Comparison of ENCODE assay signal across 1 cellular context in genomic region chr11:94139421-94139820, GRCh38.
TF ChIP-seq lines count a peak whose summit lies in the region.

No MANE protein-coding gene starts in this region.

TF ChIP-seq in H1, 55 proteins besides CTCF, POLR2A, EP300 and RAD21:
- TF ChIP-seq CBX5 (IDR thresholded peaks at IDR 0.05; ENCODE audit: low read depth, low read length) = no peak
- TF ChIP-seq TEAD4 (IDR thresholded peaks at IDR 0.05; ENCODE audit: low read depth, low read length) = peak; percentile 31; the same call in 1 of the 2 replicates
- TF ChIP-seq USF2 (IDR thresholded peaks at IDR 0.05; ENCODE audit: low read length) = no peak
